19 cellular contexts compared by ENCODE assay signal in genomic region chr10:112658465-112658864, GRCh38.
"Had no signal": no experiment of that assay in that cellular context is flagged by ENCODE, and none has a peak within 500 bp of the region (broad histone marks: within the 10 kb centered on the region; RNA-seq: fewer than 3 reads in every experiment).

No MANE protein-coding gene starts in this region.

- H3K27me3 Mint-ChIP-seq: activated CD4-positive, alpha-beta T cell treated with anti-CD3 and anti-CD28 coated beads, Interleukin-2, amount 10 ng/mL, durations not matched to agents 24 days and 14 days; activated CD8-positive, alpha-beta T cell treated with anti-CD3 and anti-CD28 coated beads for 36 hours; activated T-cell treated with anti-CD3 and anti-CD28 coated beads, Interleukin-2, amount 50 U/mL, for 24 hours; dendritic cell treated with granulocyte-macrophage colony-stimulating factor and Interleukin-4, amounts not matched to agents 40 ng/mL and 50 ng/mL, for 4 days; memory B cell; naive thymus-derived CD4-positive, alpha-beta T cell; stimulated activated naive B cell treated with anti-CD40 and anti-IgM and Interleukin-4, amounts not matched to agents 10 μg/mL and 1 μg/mL and 100 μg/mL, for 72 hours had no signal

- DNase-seq: activated CD4-positive, alpha-beta T cell treated with anti-CD3 and anti-CD28 coated beads, Interleukin-2, amount 10 ng/mL, durations not matched to agents 24 days and 14 days; activated CD8-positive, alpha-beta T cell treated with anti-CD3 and anti-CD28 coated beads for 36 hours; activated naive CD4-positive, alpha-beta T cell treated with anti-CD3 and anti-CD28 coated beads for 36 hours; activated T-cell treated with anti-CD3 and anti-CD28 coated beads, Interleukin-2, amount 50 U/mL, for 24 hours; anterior cingulate cortex; effector CD8-positive, alpha-beta T cell; esophagus squamous epithelium; heart right ventricle; left ventricle myocardium superior; naive thymus-derived CD4-positive, alpha-beta T cell; pancreas; right lobe of liver; small intestine; stimulated activated CD4-positive, alpha-beta T cell treated with anti-CD3 and anti-CD28 coated beads, Interleukin-4, amount 100 ng/mL, for 1 hour; stimulated activated naive B cell treated with anti-CD40 and anti-IgM and Interleukin-4, amounts not matched to agents 10 μg/mL and 1 μg/mL and 100 μg/mL, for 72 hours had no signal

- H3K9me3 ChIP-seq: esophagus squamous epithelium, neutrophil, pancreas, right lobe of liver, thyroid gland had no signal

- H3K4me3 Mint-ChIP-seq: activated CD4-positive, alpha-beta T cell treated with anti-CD3 and anti-CD28 coated beads, Interleukin-2, amount 10 ng/mL, durations not matched to agents 24 days and 14 days; activated CD8-positive, alpha-beta T cell treated with anti-CD3 and anti-CD28 coated beads for 36 hours; activated naive CD4-positive, alpha-beta T cell treated with anti-CD3 and anti-CD28 coated beads for 36 hours; activated T-cell treated with anti-CD3 and anti-CD28 coated beads, Interleukin-2, amount 50 U/mL, for 24 hours; dendritic cell treated with granulocyte-macrophage colony-stimulating factor and Interleukin-4, amounts not matched to agents 40 ng/mL and 50 ng/mL, for 4 days; memory B cell; naive thymus-derived CD4-positive, alpha-beta T cell; stimulated activated naive B cell treated with anti-CD40 and anti-IgM and Interleukin-4, amounts not matched to agents 10 μg/mL and 1 μg/mL and 100 μg/mL, for 72 hours had no signal

- H3K36me3 ChIP-seq: esophagus squamous epithelium, heart right ventricle, neutrophil, pancreas, right lobe of liver, thyroid gland had no signal

- ATAC-seq: activated CD8-positive, alpha-beta T cell treated with anti-CD3 and anti-CD28 coated beads for 36 hours; heart right ventricle; left ventricle myocardium superior; naive thymus-derived CD4-positive, alpha-beta T cell; stimulated activated naive B cell treated with anti-CD40 and anti-IgM and Interleukin-4, amounts not matched to agents 10 μg/mL and 1 μg/mL and 100 μg/mL, for 72 hours had no signal

- H3K4me1 ChIP-seq: heart right ventricle, right lobe of liver, thyroid gland had no signal

- H3K27me3 ChIP-seq: esophagus squamous epithelium, heart right ventricle, neutrophil, pancreas, right lobe of liver, thyroid gland had no signal

- H3K4me3 ChIP-seq: esophagus squamous epithelium, heart right ventricle, pancreas, right lobe of liver, thyroid gland had no signal

- H3K27ac Mint-ChIP-seq: activated CD4-positive, alpha-beta T cell treated with anti-CD3 and anti-CD28 coated beads, Interleukin-2, amount 10 ng/mL, durations not matched to agents 24 days and 14 days; activated CD8-positive, alpha-beta T cell treated with anti-CD3 and anti-CD28 coated beads for 36 hours; activated naive CD4-positive, alpha-beta T cell treated with anti-CD3 and anti-CD28 coated beads for 36 hours; activated T-cell treated with anti-CD3 and anti-CD28 coated beads, Interleukin-2, amount 50 U/mL, for 24 hours; dendritic cell treated with granulocyte-macrophage colony-stimulating factor and Interleukin-4, amounts not matched to agents 40 ng/mL and 50 ng/mL, for 4 days; memory B cell; naive thymus-derived CD4-positive, alpha-beta T cell; stimulated activated naive B cell treated with anti-CD40 and anti-IgM and Interleukin-4, amounts not matched to agents 10 μg/mL and 1 μg/mL and 100 μg/mL, for 72 hours had no signal

- H3K27ac ChIP-seq: esophagus squamous epithelium, heart right ventricle, neutrophil, pancreas, right lobe of liver, thyroid gland had no signal

- H3K4me1 Mint-ChIP-seq: activated CD4-positive, alpha-beta T cell treated with anti-CD3 and anti-CD28 coated beads, Interleukin-2, amount 10 ng/mL, durations not matched to agents 24 days and 14 days; memory B cell; naive thymus-derived CD4-positive, alpha-beta T cell had no signal

- H3K9me3 Mint-ChIP-seq: activated CD4-positive, alpha-beta T cell treated with anti-CD3 and anti-CD28 coated beads, Interleukin-2, amount 10 ng/mL, durations not matched to agents 24 days and 14 days; activated CD8-positive, alpha-beta T cell treated with anti-CD3 and anti-CD28 coated beads for 36 hours; activated naive CD4-positive, alpha-beta T cell treated with anti-CD3 and anti-CD28 coated beads for 36 hours; activated T-cell treated with anti-CD3 and anti-CD28 coated beads, Interleukin-2, amount 50 U/mL, for 24 hours; dendritic cell treated with granulocyte-macrophage colony-stimulating factor and Interleukin-4, amounts not matched to agents 40 ng/mL and 50 ng/mL, for 4 days; memory B cell; stimulated activated naive B cell treated with anti-CD40 and anti-IgM and Interleukin-4, amounts not matched to agents 10 μg/mL and 1 μg/mL and 100 μg/mL, for 72 hours had no signal
